17 cellular contexts compared by ENCODE assay signal in genomic region chr3:42019953-42020260, GRCh38. TPM values are rescaled to one million over a fixed set of nuclear protein-coding genes. Genes with fewer than 3 reads are reported as not detected.
DNase-seq lines count a peak whose midpoint lies in the region; ATAC-seq and TF ChIP-seq lines count a peak whose summit lies in the region.
"Had no signal": no experiment of that assay in that cellular context is flagged by ENCODE, and none has a peak within 500 bp of the region (broad histone marks: within the 10 kb centered on the region; RNA-seq: fewer than 3 reads in every experiment).

No MANE protein-coding gene starts in this region.

- in situ Hi-C loops in G401 (cut with HindIII; ENCODE audit: low sequenced_read_pairs): no loop called here
- in situ Hi-C loops in gastrocnemius medialis (cut with MboI; ENCODE audit: low sequenced_read_pairs in 4 of 4): loop anchor here in 3 of 4 donors (10.0 to 25.0 kb wide), 3 partner anchors 55 to 167 kb away; partner anchors contain the start of gene TRAK1 (in 1 of the 3)

- no peak overlapping the region for H3K4me3 Mint-ChIP-seq in activated T-helper 1 cell treated with anti-CD3 and anti-CD28 coated beads, Interleukin-12 subunit alpha, Interleukin-12 subunit beta, Interleukin-2, Interleukin-4 antibody, amounts not matched to agents 30 ng/mL and 10 ng/mL and 1 ng/mL, durations not matched to agents 14 hours and 24 hours and 36 hours
- H3K4me3 Mint-ChIP-seq: activated T-cell treated with anti-CD3 and anti-CD28 coated beads, Interleukin-2, amount 50 U/mL, for 24 hours; natural killer cell treated with Interleukin-12 subunit alpha and Interleukin-12 subunit beta and Interleukin-15 and Interleukin-18, amount 100 ng/mL, for 72 hours had no signal

- H3K27ac Mint-ChIP-seq in activated T-helper 1 cell treated with anti-CD3 and anti-CD28 coated beads, Interleukin-12 subunit alpha, Interleukin-12 subunit beta, Interleukin-2, Interleukin-4 antibody, amounts not matched to agents 30 ng/mL and 10 ng/mL and 1 ng/mL, durations not matched to agents 14 hours and 24 hours and 36 hours: no peak overlapping the region

- peaks cover 50% of the 10 kb centered on the region for H3K4me1 ChIP-seq in RWPE2 (ENCODE audit: insufficient read depth, poor library complexity, severe bottlenecking)
- peaks cover 9 to 100% (median 43%) of the 10 kb centered on the region in 3 donors for H3K4me1 ChIP-seq in gastroesophageal sphincter
- H3K4me1 ChIP-seq in gastrocnemius medialis: peaks cover 63 to 77% of the 10 kb centered on the region in 2 donors
- peaks cover 15 to 93% of the 10 kb centered on the region in 2 donors for H3K4me1 ChIP-seq in left lung

- H3K4me1 Mint-ChIP-seq in activated T-helper 1 cell treated with anti-CD3 and anti-CD28 coated beads, Interleukin-12 subunit alpha, Interleukin-12 subunit beta, Interleukin-2, Interleukin-4 antibody, amounts not matched to agents 30 ng/mL and 10 ng/mL and 1 ng/mL, durations not matched to agents 14 hours and 24 hours and 36 hours (ENCODE audit: low read depth): peaks cover 62% of the 10 kb centered on the region

- H3K9me3 ChIP-seq in RWPE2 (ENCODE audit: severe bottlenecking): no peaks in the 10 kb centered on the region
- no peaks in the 10 kb centered on the region for H3K9me3 ChIP-seq in gastroesophageal sphincter
- no peaks in the 10 kb centered on the region for H3K9me3 ChIP-seq in gastrocnemius medialis
- no peaks in the 10 kb centered on the region for H3K9me3 ChIP-seq in left lung

- H3K36me3 ChIP-seq in RWPE2 (ENCODE audit: low read depth) (no peaks in the 10 kb centered on the region), gastroesophageal sphincter (no peaks in the 10 kb centered on the region), gastrocnemius medialis (no peaks in the 10 kb centered on the region), left lung (no peaks in the 10 kb centered on the region)

- TF ChIP-seq POLR2A in gastroesophageal sphincter (IDR thresholded peaks at IDR 0.05): no peak
- TF ChIP-seq POLR2A in gastrocnemius medialis (IDR thresholded peaks at IDR 0.05): no peak

- TF ChIP-seq EP300 in gastroesophageal sphincter (IDR thresholded peaks at IDR 0.05): no peak

- no peaks in the 10 kb centered on the region for H3K9me3 Mint-ChIP-seq in activated T-helper 1 cell treated with anti-CD3 and anti-CD28 coated beads, Interleukin-12 subunit alpha, Interleukin-12 subunit beta, Interleukin-2, Interleukin-4 antibody, amounts not matched to agents 30 ng/mL and 10 ng/mL and 1 ng/mL, durations not matched to agents 14 hours and 24 hours and 36 hours
- H3K9me3 Mint-ChIP-seq: activated T-cell treated with anti-CD3 and anti-CD28 coated beads, Interleukin-2, amount 50 U/mL, for 24 hours; natural killer cell treated with Interleukin-12 subunit alpha and Interleukin-12 subunit beta and Interleukin-15 and Interleukin-18, amount 100 ng/mL, for 72 hours had no signal

- peak overlapping the region; percentile 86 for H3K27ac ChIP-seq in RWPE2 (ENCODE audit: poor library complexity, severe bottlenecking)
- H3K27ac ChIP-seq in gastroesophageal sphincter: peak overlapping the region in 3 of 4 donors; percentile 66 to 81 (median 72)
- H3K27ac ChIP-seq in gastrocnemius medialis: peak overlapping the region; percentile 88 to 98 (median 92)
- H3K27ac ChIP-seq in left lung: peak overlapping the region in 1 of 2 donors; percentile 15

- intact Hi-C loops in gastrocnemius medialis (cut with DNase I; ENCODE audit: low total_unique reads) (loop anchor here (5.0 to 10.0 kb wide), 3 partner anchors 125 to 205 kb away; no protein-coding TSS in a partner anchor), left lung (cut with DNase I) (loop anchor here in 1 of 2 donors (10.0 kb wide), 1 partner anchor 75 kb away; the partner anchor contains the start of gene TRAK1)
- intact Hi-C loops in activated T-helper 1 cell treated with anti-CD3 and anti-CD28 coated beads, Interleukin-12 subunit alpha, Interleukin-12 subunit beta, Interleukin-2, Interleukin-4 antibody, amounts not matched to agents 30 ng/mL and 10 ng/mL and 1 ng/mL, durations not matched to agents 14 hours and 24 hours and 36 hours (cut with micrococcal nuclease): no loop called here

- WGBS in gastroesophageal sphincter (ENCODE audit: low coverage in 1 of 2), 2 donors: 74 to 90% methylated on average over 5 of the region's 5 CpGs

- DNase-seq in G401 (ENCODE audit: low spot score) (peak; percentile 81), RWPE2 (ENCODE audit: low spot score) (no peak), gastrocnemius medialis (no peak), activated gamma-delta T cell (lab: John Stamatoyannopoulos, UW) (no peak), left lung (no peak)
- no peak for DNase-seq in activated T-helper 1 cell treated with anti-CD3 and anti-CD28 coated beads, Interleukin-12 subunit alpha, Interleukin-12 subunit beta, Interleukin-2, Interleukin-4 antibody, amounts not matched to agents 30 ng/mL and 10 ng/mL and 1 ng/mL, durations not matched to agents 14 hours and 24 hours and 36 hours (ENCODE audit: low spot score)
- DNase-seq in activated CD4-positive, alpha-beta T cell treated with anti-CD3 and anti-CD28 coated beads, Interleukin-2, amount 50 U/mL, for 4 hours: no peak
- DNase-seq: activated CD4-positive, alpha-beta T cell treated with anti-CD3 and anti-CD28 coated beads, Interleukin-2, amount 50 U/mL, for 1 hour; activated T-cell treated with anti-CD3 and anti-CD28 coated beads, Interleukin-2, amount 50 U/mL, for 24 hours; kidney glomerular epithelial cell; MV-4-11; NCI-H2107; NCI-H774; stimulated activated CD4-positive, alpha-beta T cell treated with anti-CD3 and anti-CD28 coated beads, Interleukin-2, amount 100 ng/mL, for 48 hours; stimulated activated CD8-positive, alpha-beta memory T cell treated with anti-CD3 and anti-CD28 coated beads, Interleukin-4, amount 100 ng/mL, for 48 hours had no signal

- H3K27me3 ChIP-seq in RWPE2 (ENCODE audit: insufficient read depth, poor library complexity, severe bottlenecking) (no peaks in the 10 kb centered on the region), gastroesophageal sphincter (no peaks in the 10 kb centered on the region), gastrocnemius medialis (no peaks in the 10 kb centered on the region), left lung (no peaks in the 10 kb centered on the region)

- peaks cover 9% of the 10 kb centered on the region for H3K36me3 Mint-ChIP-seq in activated T-helper 1 cell treated with anti-CD3 and anti-CD28 coated beads, Interleukin-12 subunit alpha, Interleukin-12 subunit beta, Interleukin-2, Interleukin-4 antibody, amounts not matched to agents 30 ng/mL and 10 ng/mL and 1 ng/mL, durations not matched to agents 14 hours and 24 hours and 36 hours (ENCODE audit: low read depth)
- H3K36me3 Mint-ChIP-seq: natural killer cell treated with Interleukin-12 subunit alpha and Interleukin-12 subunit beta and Interleukin-15 and Interleukin-18, amount 100 ng/mL, for 72 hours had no signal

- TF ChIP-seq CTCF in RWPE2 (IDR thresholded peaks at IDR 0.05; ENCODE audit: poor library complexity, severe bottlenecking) (no peak), gastroesophageal sphincter (IDR thresholded peaks at IDR 0.05) (no peak), gastrocnemius medialis (IDR thresholded peaks at IDR 0.05 in 4 of 5, conservative IDR thresholded peaks at IDR 0.05 in 1 of 5) (no peak), left lung (IDR thresholded peaks at IDR 0.05) (no peak)

- H3K27me3 Mint-ChIP-seq in activated T-helper 1 cell treated with anti-CD3 and anti-CD28 coated beads, Interleukin-12 subunit alpha, Interleukin-12 subunit beta, Interleukin-2, Interleukin-4 antibody, amounts not matched to agents 30 ng/mL and 10 ng/mL and 1 ng/mL, durations not matched to agents 14 hours and 24 hours and 36 hours (ENCODE audit: insufficient read depth): no peaks in the 10 kb centered on the region
- H3K27me3 Mint-ChIP-seq: activated T-cell treated with anti-CD3 and anti-CD28 coated beads, Interleukin-2, amount 50 U/mL, for 24 hours; natural killer cell treated with Interleukin-12 subunit alpha and Interleukin-12 subunit beta and Interleukin-15 and Interleukin-18, amount 100 ng/mL, for 72 hours had no signal

- H3K4me3 ChIP-seq in RWPE2 (ENCODE audit: severe bottlenecking) (no peak overlapping the region), gastroesophageal sphincter (no peak overlapping the region), gastrocnemius medialis (no peak overlapping the region), left lung (no peak overlapping the region)

- ATAC-seq in RWPE2 (ENCODE audit: low read depth) (no peak), gastroesophageal sphincter (no peak), gastrocnemius medialis (no peak), left lung (no peak)
- ATAC-seq: natural killer cell treated with Interleukin-12 subunit alpha and Interleukin-12 subunit beta and Interleukin-15 and Interleukin-18, amount 100 ng/mL, for 72 hours had no signal

RNA-seq across cellular contexts. Expression of gene ULK4, which starts 58.0 kb away (rescaled TPM):
- total RNA-seq in G401 (2014; rRNA removed; shearing (Covaris generic)): 6.6 and 25.4 TPM in 2 replicates
- total RNA-seq in gastroesophageal sphincter: 10 to 100 TPM in 2 of 4 donors, 1 to 10 TPM in 2; 3.8 to 15.4 (median 8.8) TPM
- total RNA-seq in gastrocnemius medialis: 1 to 10 TPM; 2.0 to 3.0 (median 2.3) TPM
- total RNA-seq in left lung: 10 to 100 TPM; 11.4 to 12.1 TPM
- 7.3 and 8.1 TPM in 2 replicates for total RNA-seq in activated T-helper 1 cell treated with anti-CD3 and anti-CD28 coated beads, Interleukin-12 subunit alpha, Interleukin-12 subunit beta, Interleukin-2, Interleukin-4 antibody, amounts not matched to agents 30 ng/mL and 10 ng/mL and 1 ng/mL, durations not matched to agents 14 hours and 24 hours and 36 hours
